Comparison of ENCODE assay signal across 9 cellular contexts in the genomic region with DNA sequence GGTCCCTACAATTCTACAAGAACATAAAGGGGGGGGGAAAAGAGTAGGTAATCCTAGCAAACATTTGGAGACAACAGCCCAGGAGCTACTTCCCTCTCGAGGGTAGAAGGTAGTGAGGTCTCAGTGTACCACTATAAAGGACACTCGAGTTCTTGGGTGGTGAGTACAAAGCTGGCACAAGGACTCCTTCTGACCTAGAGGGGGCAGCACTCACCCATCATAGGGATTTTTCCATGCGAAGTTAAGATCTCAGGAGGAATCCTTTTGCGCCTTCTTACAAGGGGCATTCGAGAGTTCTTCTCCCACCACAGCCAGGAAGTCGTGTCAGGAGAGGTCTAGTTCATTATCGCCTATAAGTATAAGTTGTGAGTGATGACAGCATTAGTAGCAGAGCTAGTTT.
DNase-seq lines count a peak whose midpoint lies in the region; ATAC-seq and TF ChIP-seq lines count a peak whose summit lies in the region.
"Had no signal": no experiment of that assay in that cellular context is flagged by ENCODE, and none has a peak within 500 bp of the region (broad histone marks: within the 10 kb centered on the region; RNA-seq: fewer than 3 reads in every experiment).

No MANE protein-coding gene starts in this region.

- no peak for ATAC-seq in GM21737 (IDR thresholded peaks at IDR 0.05; ENCODE audit: unreplicated experiment)
- ATAC-seq: mucosa of descending colon had no signal

- no peaks in the 10 kb centered on the region for H3K9me3 ChIP-seq in esophagus squamous epithelium
- H3K9me3 ChIP-seq: mucosa of descending colon had no signal

- no peaks in the 10 kb centered on the region for H3K27me3 ChIP-seq in esophagus squamous epithelium

- TF ChIP-seq CTCF in GM12874 (IDR thresholded peaks at IDR 0.05; ENCODE audit: insufficient read depth, low read depth, low read length) (peak; percentile 27; the same call in 1 of the 2 replicates), esophagus squamous epithelium (IDR thresholded peaks at IDR 0.05) (peak in 5 of 6 experiments; percentile 8 to 33 (median 21))

- 14 to 20% methylated on average over 2 to 7 of the region's 7 CpGs for WGBS in esophagus squamous epithelium, 2 donors

- intact Hi-C loops in esophagus squamous epithelium (cut with DNase I) (no loop called here), posterior cingulate gyrus (cut with DNase I) (loop anchor here (1.0 to 2.0 kb wide), 3 partner anchors 46 to 342 kb away; no protein-coding TSS in a partner anchor)

- no peak overlapping the region for H3K4me3 ChIP-seq in esophagus squamous epithelium
- H3K4me3 ChIP-seq: mucosa of descending colon had no signal

- DNase-seq in NCI-H526 (lab: John Stamatoyannopoulos, UW) = peak; percentile 3 to 22
- DNase-seq in esophagus squamous epithelium (lab: John Stamatoyannopoulos, UW) = no peak
- DNase-seq in posterior cingulate gyrus = peak in 7 of 10 donors; percentile 11 to 87 (median 62)
- no peak for DNase-seq in NCI-H146 (lab: John Stamatoyannopoulos, UW)
- no peak for DNase-seq in activated CD4-positive, alpha-beta T cell treated with anti-CD3 and anti-CD28 coated beads for 4 hours
- no peak for DNase-seq in activated CD8-positive, alpha-beta memory T cell treated with anti-CD3 and anti-CD28 coated beads, Interleukin-2, amount 50 U/mL, for 4 hours

- H3K4me1 ChIP-seq in esophagus squamous epithelium = no peaks in the 10 kb centered on the region

- H3K27ac ChIP-seq in esophagus squamous epithelium = no peak overlapping the region

- H3K36me3 ChIP-seq in esophagus squamous epithelium = no peaks in the 10 kb centered on the region

- no peak for TF ChIP-seq POLR2A in esophagus squamous epithelium (IDR thresholded peaks at IDR 0.05)

Comparison
In these comparisons a context has a peak if more than half of its experiments do, and no peak if none do; other contexts are left out.
1. DNase-seq: peak in NCI-H526 (2 of 2) and posterior cingulate gyrus (7 of 10); none in esophagus squamous epithelium (single experiment), NCI-H146 (single experiment), activated CD4-positive, alpha-beta T cell treated with anti-CD3 and anti-CD28 coated beads for 4 hours (0 of 2) and activated CD8-positive, alpha-beta memory T cell treated with anti-CD3 and anti-CD28 coated beads, Interleukin-2, amount 50 U/mL, for 4 hours (single experiment).